In genomic region chr3:42187936-42188335, GRCh38 we compare ENCODE assay signal across 17 cellular contexts.
DNase-seq lines count a peak whose midpoint lies in the region; ATAC-seq, FAIRE-seq and TF ChIP-seq lines count a peak whose summit lies in the region.
"Had no signal": no experiment of that assay in that cellular context is flagged by ENCODE, and none has a peak within 500 bp of the region (broad histone marks: within the 10 kb centered on the region; RNA-seq: fewer than 3 reads in every experiment).

No MANE protein-coding gene starts in this region.

- no peak for TF ChIP-seq CTCF in Caco-2 (IDR thresholded peaks at IDR 0.05; ENCODE audit: insufficient read depth in 1 of 2, low read depth in 1 of 2, low read length in 1 of 2, severe bottlenecking in 1 of 2, unreplicated experiment in 1 of 2)

- no peak for ATAC-seq in central memory CD8-positive, alpha-beta T cell (replicated peaks; ENCODE audit: extremely low read depth, poor library complexity, severe bottlenecking)
- no peak for ATAC-seq in GM19452 (IDR thresholded peaks at IDR 0.05; ENCODE audit: unreplicated experiment)
- ATAC-seq: GM12878 had no signal

- no TSS peak for BruUV-seq in Caco-2 (replicated peaks; lab: Mats Ljungman, UMichigan)

- H3K9me3 Mint-ChIP-seq in Caco-2 (ENCODE audit: unreplicated experiment): no peaks in the 10 kb centered on the region
- H3K9me3 Mint-ChIP-seq in central memory CD8-positive, alpha-beta T cell: no peaks in the 10 kb centered on the region
- H3K9me3 Mint-ChIP-seq: CD14-positive monocyte had no signal

- H3K4me1 Mint-ChIP-seq in Caco-2 (ENCODE audit: low read depth, unreplicated experiment): no peaks in the 10 kb centered on the region
- peaks cover 23% of the 10 kb centered on the region for H3K4me1 Mint-ChIP-seq in central memory CD8-positive, alpha-beta T cell

- DNase-seq in activated effector memory CD4-positive, alpha-beta T cell treated with anti-CD3 and anti-CD28 coated beads, Interleukin-2, amount 50 U/mL, for 16 hours: peak; percentile 38
- no peak for DNase-seq in activated effector memory CD4-positive, alpha-beta T cell treated with Interleukin-2 at 50 U/mL for 16 hours
- DNase-seq in Caco-2: no peak
- DNase-seq in central memory CD8-positive, alpha-beta T cell (ENCODE audit: low spot score in 2 of 2): no peak
- DNase-seq in urothelium cell line (ENCODE audit: low spot score): no peak
- DNase-seq in OCI-M1 (lab: John Stamatoyannopoulos, UW): no peak
- DNase-seq: COR-L47, DMS153, EL, GOT3, NCI-H1092 treated with DMSO at 0.1 percent for 48 hours, Right ventricle myocardium superior had no signal

- no peaks in the 10 kb centered on the region for H3K27me3 ChIP-seq in Caco-2 (replicated peaks; ENCODE audit: control insufficient read depth, insufficient read depth, low read length)
- H3K27me3 ChIP-seq in skeletal muscle tissue (ENCODE audit: control insufficient read depth in 3 of 3, insufficient read depth in 3 of 3, low read length in 3 of 3): no peaks in the 10 kb centered on the region

- no peak overlapping the region for H3K4me3 Mint-ChIP-seq in Caco-2 (ENCODE audit: unreplicated experiment)
- no peak overlapping the region for H3K4me3 Mint-ChIP-seq in central memory CD8-positive, alpha-beta T cell
- H3K4me3 Mint-ChIP-seq: CD14-positive monocyte had no signal

- H3K4me1 ChIP-seq in Caco-2 (peaks cover 7% of the 10 kb centered on the region), skeletal muscle tissue (ENCODE audit: control insufficient read depth in 3 of 3, insufficient read depth in 3 of 3, low read length in 3 of 3) (peaks cover 4 to 39% (median 33%) of the 10 kb centered on the region in 3 donors)

- FAIRE-seq in urothelium cell line (lab: Jason Lieb, UNC): no peak
- FAIRE-seq: GM12878 had no signal

- peak overlapping the region; percentile 0 for H3K27ac ChIP-seq in skeletal muscle tissue (ENCODE audit: low read depth, low read length)
- H3K27ac ChIP-seq: 22Rv1 had no signal

- intact Hi-C loops in Caco-2 (cut with micrococcal nuclease; ENCODE audit: unreplicated experiment): no loop called here

- peak overlapping the region; percentile 8 for H3K27ac Mint-ChIP-seq in Caco-2 (ENCODE audit: unreplicated experiment)
- peak overlapping the region; percentile 69 for H3K27ac Mint-ChIP-seq in central memory CD8-positive, alpha-beta T cell (ENCODE audit: low read depth)
- H3K27ac Mint-ChIP-seq: CD14-positive monocyte had no signal

- POLR2A ChIA-PET in Caco-2 (lab: Charles Lee): no interaction called here

- H3K36me3 ChIP-seq in Caco-2 (ENCODE audit: control insufficient read depth, insufficient read depth, low read length) (peaks cover 5% of the 10 kb centered on the region), skeletal muscle tissue (ENCODE audit: control insufficient read depth in 3 of 3, insufficient read depth in 3 of 3, low read length in 3 of 3) (peaks cover 16 to 31% (median 25%) of the 10 kb centered on the region in 3 donors)

- H3K36me3 Mint-ChIP-seq in Caco-2 (ENCODE audit: insufficient read depth, unreplicated experiment): peaks cover 38% of the 10 kb centered on the region
- H3K36me3 Mint-ChIP-seq in central memory CD8-positive, alpha-beta T cell (ENCODE audit: insufficient read depth): peaks cover 4% of the 10 kb centered on the region

- H3K9ac ChIP-seq in skeletal muscle tissue (ENCODE audit: low read depth in 1 of 3, low read length in 3 of 3): no peak overlapping the region

- H3K4me3 ChIP-seq in Caco-2 (ENCODE audit: low read depth, low read length) (no peak overlapping the region), skeletal muscle tissue (ENCODE audit: low read length in 3 of 3) (no peak overlapping the region)
- H3K4me3 ChIP-seq: GM12878 had no signal

- no peaks in the 10 kb centered on the region for H3K27me3 Mint-ChIP-seq in Caco-2 (ENCODE audit: insufficient read depth, unreplicated experiment)
- no peaks in the 10 kb centered on the region for H3K27me3 Mint-ChIP-seq in central memory CD8-positive, alpha-beta T cell

- no peaks in the 10 kb centered on the region for H3K9me3 ChIP-seq in Caco-2
- no peaks in the 10 kb centered on the region for H3K9me3 ChIP-seq in skeletal muscle tissue (ENCODE audit: control insufficient read depth in 3 of 3, low read length in 3 of 3)

- CTCF ChIA-PET in Caco-2 (lab: Charles Lee): interaction anchor here (5.2 kb wide), 1 partner anchor 69 kb away, joined by 183 read pairs; no protein-coding TSS in a partner anchor
